ENCODE assay signal across 18 cellular contexts in the genomic region with DNA sequence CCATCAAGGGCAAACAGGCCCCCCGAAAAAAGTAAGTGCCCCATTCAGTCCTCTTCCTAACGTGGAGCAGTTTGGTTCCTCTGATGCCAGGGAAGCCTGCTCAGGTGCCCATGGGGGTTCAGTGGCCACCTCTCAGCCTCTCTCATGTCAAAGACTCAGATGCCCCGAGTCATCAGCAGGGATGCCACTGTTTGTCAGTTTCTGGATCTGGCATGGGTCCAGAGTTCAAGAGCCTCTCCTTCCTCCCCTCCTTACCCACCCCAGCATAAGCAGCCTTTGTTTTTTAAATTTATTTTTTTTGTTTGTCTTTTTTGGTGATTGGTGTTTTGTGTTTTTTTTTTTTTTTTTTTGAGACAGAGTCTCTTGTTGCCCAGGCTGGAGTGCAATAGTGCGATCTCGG. TPM values are rescaled to one million over a fixed set of nuclear protein-coding genes. Genes with fewer than 3 reads are reported as not detected.
A peak's percentile ranks its signal among the peaks of the same experiment; 100 is the strongest.
DNase-seq lines count a peak whose midpoint lies in the region; ATAC-seq and TF ChIP-seq lines count a peak whose summit lies in the region.
"Had no signal": no experiment of that assay in that cellular context is flagged by ENCODE, and none has a peak within 500 bp of the region (broad histone marks: within the 10 kb centered on the region; RNA-seq: fewer than 3 reads in every experiment).

No MANE protein-coding gene starts in this region.

- ATAC-seq in natural killer cell, result no peak
- no peak for ATAC-seq in natural killer cell treated with Interleukin-12 subunit alpha and Interleukin-12 subunit beta and Interleukin-15 and Interleukin-18, amount 100 ng/mL, for 72 hours
- no peak for ATAC-seq in HG03175 (IDR thresholded peaks at IDR 0.05; ENCODE audit: unreplicated experiment)
- ATAC-seq: GM23338, Right ventricle myocardium inferior had no signal

- H3K27me3 Mint-ChIP-seq in natural killer cell (ENCODE audit: low read depth in 2 of 2) (no peaks in the 10 kb centered on the region), chondrocyte (ENCODE audit: low read depth) (no peaks in the 10 kb centered on the region)
- no peaks in the 10 kb centered on the region for H3K27me3 Mint-ChIP-seq in natural killer cell treated with Interleukin-12 subunit alpha and Interleukin-12 subunit beta and Interleukin-15 and Interleukin-18, amount 100 ng/mL, for 72 hours

- H3K36me3 ChIP-seq in prostate gland, result peaks cover 0 to 17% of the 10 kb centered on the region in 2 donors
- peaks cover 4 to 100% (median 85%) of the 10 kb centered on the region in 6 donors for H3K36me3 ChIP-seq in spleen

- no peak for TF ChIP-seq CTCF in natural killer cell (IDR thresholded peaks at IDR 0.05)
- no peak for TF ChIP-seq CTCF in chondrocyte (IDR thresholded peaks at IDR 0.05)
- no peak for TF ChIP-seq CTCF in prostate gland (IDR thresholded peaks at IDR 0.05)
- no peak for TF ChIP-seq CTCF in spleen (IDR thresholded peaks at IDR 0.05 in 8 of 11, conservative IDR thresholded peaks at IDR 0.05 in 3 of 11)

- H3K27ac Mint-ChIP-seq in natural killer cell (peak overlapping the region; percentile 7 to 45), chondrocyte (ENCODE audit: unreplicated experiment) (peak overlapping the region; percentile 49)
- peak overlapping the region in 1 of 2 donors; percentile 69 for H3K27ac Mint-ChIP-seq in natural killer cell treated with Interleukin-12 subunit alpha and Interleukin-12 subunit beta and Interleukin-15 and Interleukin-18, amount 100 ng/mL, for 72 hours
- H3K27ac Mint-ChIP-seq: GM23338 had no signal

- H3K36me3 Mint-ChIP-seq in natural killer cell, result peaks cover 7% of the 10 kb centered on the region
- H3K36me3 Mint-ChIP-seq in natural killer cell treated with Interleukin-12 subunit alpha and Interleukin-12 subunit beta and Interleukin-15 and Interleukin-18, amount 100 ng/mL, for 72 hours, result peaks cover 23% of the 10 kb centered on the region
- peaks cover 31% of the 10 kb centered on the region for H3K36me3 Mint-ChIP-seq in chondrocyte (ENCODE audit: low read depth)

- H3K4me1 ChIP-seq in prostate gland (replicated peaks), result peaks cover 35% of the 10 kb centered on the region
- peaks cover 12 to 82% (median 42%) of the 10 kb centered on the region in 6 donors for H3K4me1 ChIP-seq in spleen

- intact Hi-C loops in natural killer cell (cut with micrococcal nuclease), result no loop called here
- intact Hi-C loops in prostate gland (cut with DNase I), result loop anchor here (5.0 to 10.0 kb wide), 3 partner anchors 37 to 187 kb away; partner anchors contain the start of genes SNRNP35 and TMED2
- intact Hi-C loops in spleen (cut with DNase I; ENCODE audit: low total_unique reads), result no loop called here

- H3K9me3 ChIP-seq in prostate gland, result no peaks in the 10 kb centered on the region
- H3K9me3 ChIP-seq in spleen, result no peaks in the 10 kb centered on the region
- H3K9me3 ChIP-seq: Peyer's patch had no signal

- DNase-seq in natural killer cell (no peak), chondrocyte (ENCODE audit: low spot score) (no peak), prostate gland (ENCODE audit: low spot score) (no peak), NCI-H748 treated with DMSO at 0.1 percent for 48 hours (lab: John Stamatoyannopoulos, UW) (no peak), spleen (no peak)
- DNase-seq in natural killer cell treated with Interleukin-12 subunit alpha and Interleukin-12 subunit beta and Interleukin-15 and Interleukin-18, amount 100 ng/mL, for 72 hours (ENCODE audit: low spot score), result no peak
- DNase-seq: ACHN, HCEC 1CT, NCI-H1092 treated with DMSO at 0.1 percent for 48 hours, NCI-H146, NCI-H2081 treated with DMSO at 0.1 percent for 48 hours, NCI-H226, NCI-H524, Peyer's patch had no signal

- WGBS in prostate gland, result 79% methylated on average over 5 of the region's 5 CpGs
- WGBS in spleen, 5 donors, result 82 to 88% (median 86%) methylated on average over 5 of the region's 5 CpGs

- H3K9me3 Mint-ChIP-seq in natural killer cell, result no peaks in the 10 kb centered on the region
- H3K9me3 Mint-ChIP-seq in natural killer cell treated with Interleukin-12 subunit alpha and Interleukin-12 subunit beta and Interleukin-15 and Interleukin-18, amount 100 ng/mL, for 72 hours, result no peaks in the 10 kb centered on the region
- no peaks in the 10 kb centered on the region for H3K9me3 Mint-ChIP-seq in chondrocyte (ENCODE audit: low read depth)
- H3K9me3 Mint-ChIP-seq: GM23338 had no signal

- no peak overlapping the region for H3K4me3 Mint-ChIP-seq in natural killer cell
- no peak overlapping the region for H3K4me3 Mint-ChIP-seq in natural killer cell treated with Interleukin-12 subunit alpha and Interleukin-12 subunit beta and Interleukin-15 and Interleukin-18, amount 100 ng/mL, for 72 hours
- H3K4me3 Mint-ChIP-seq in chondrocyte (ENCODE audit: unreplicated experiment), result no peak overlapping the region
- H3K4me3 Mint-ChIP-seq: GM23338 had no signal

- H3K27me3 ChIP-seq in prostate gland (replicated peaks; ENCODE audit: insufficient read depth) (no peaks in the 10 kb centered on the region), spleen (replicated peaks in 1 of 7) (no peaks in the 10 kb centered on the region)
- H3K27me3 ChIP-seq: Peyer's patch had no signal

- H3K4me1 Mint-ChIP-seq in natural killer cell (peaks cover 17 to 29% of the 10 kb centered on the region in 2 donors), chondrocyte (ENCODE audit: low read depth) (peaks cover 55% of the 10 kb centered on the region)
- peaks cover 26 to 35% of the 10 kb centered on the region in 2 donors for H3K4me1 Mint-ChIP-seq in natural killer cell treated with Interleukin-12 subunit alpha and Interleukin-12 subunit beta and Interleukin-15 and Interleukin-18, amount 100 ng/mL, for 72 hours (ENCODE audit: low read depth in 2 of 2)

- H3K4me3 ChIP-seq in prostate gland (no peak overlapping the region), spleen (no peak overlapping the region)
- H3K4me3 ChIP-seq: GM23338, Peyer's patch had no signal

- TF ChIP-seq POLR2A in prostate gland (IDR thresholded peaks at IDR 0.05) (no peak), spleen (IDR thresholded peaks at IDR 0.05) (no peak)

- H3K27ac ChIP-seq in prostate gland, result peak overlapping the region; percentile 24 to 94
- H3K27ac ChIP-seq in spleen, result no peak overlapping the region
- H3K27ac ChIP-seq: C4-2B had no signal

RNA-seq across cellular contexts. Expression of gene KMT5A, which starts 11.3 kb away (rescaled TPM):
- total RNA-seq in natural killer cell (10 to 100 TPM; 24.9 to 50.2 (median 48.7) TPM), chondrocyte (43.8 to 49.5 TPM (median 47.1 TPM) in 3 replicates), prostate gland (10 to 100 TPM; 47.3 to 61.9 TPM), spleen (10 to 100 TPM; 28.7 to 40.3 (median 35.6) TPM)
- total RNA-seq in natural killer cell treated with Interleukin-12 subunit alpha and Interleukin-12 subunit beta and Interleukin-15 and Interleukin-18, amount 100 ng/mL, for 72 hours, result 10 to 100 TPM; 67.2 to 95.6 TPM
- 10 to 100 TPM; 11.3 to 15.9 (median 11.3) TPM for polyA plus RNA-seq in spleen

RNA-seq across cellular contexts. Expression of gene SBNO1, which starts 30.6 kb away (rescaled TPM):
- 10 to 100 TPM; 30.7 to 40.3 (median 34.3) TPM for total RNA-seq in natural killer cell
- 10 to 100 TPM; 44.8 to 49.0 TPM for total RNA-seq in natural killer cell treated with Interleukin-12 subunit alpha and Interleukin-12 subunit beta and Interleukin-15 and Interleukin-18, amount 100 ng/mL, for 72 hours
- total RNA-seq in chondrocyte, result 33.5 to 37.7 TPM (median 37.3 TPM) in 3 replicates
- 10 to 100 TPM; 22.6 to 53.3 TPM for total RNA-seq in prostate gland
- 10 to 100 TPM; 25.8 to 35.0 (median 29.8) TPM for total RNA-seq in spleen
- polyA plus RNA-seq in spleen, result 1 to 10 TPM; 4.1 to 6.1 (median 4.5) TPM

RNA-seq across cellular contexts. Expression of gene RILPL2, which starts 41.2 kb away (rescaled TPM):
- 1 to 10 TPM; 3.6 to 5.5 (median 4.4) TPM for total RNA-seq in natural killer cell
- total RNA-seq in natural killer cell treated with Interleukin-12 subunit alpha and Interleukin-12 subunit beta and Interleukin-15 and Interleukin-18, amount 100 ng/mL, for 72 hours, result 10 to 100 TPM in 1 of 2 donors, 1 to 10 TPM in 1; 9.7 to 12.2 TPM
- 3.1 to 4.2 TPM (median 3.8 TPM) in 3 replicates for total RNA-seq in chondrocyte
- total RNA-seq in prostate gland, result 1 to 10 TPM; 8.3 to 8.6 TPM
- 10 to 100 TPM; 10.8 to 15.7 (median 12.5) TPM for total RNA-seq in spleen
- polyA plus RNA-seq in spleen, result 10 to 100 TPM; 14.0 to 18.0 (median 14.8) TPM

Comparison
In these comparisons a context has a peak if more than half of its experiments do, and no peak if none do; other contexts are left out.
1. H3K27ac ChIP-seq: peak in prostate gland (2 of 2); none in spleen (0 of 8).